In the genomic region with DNA sequence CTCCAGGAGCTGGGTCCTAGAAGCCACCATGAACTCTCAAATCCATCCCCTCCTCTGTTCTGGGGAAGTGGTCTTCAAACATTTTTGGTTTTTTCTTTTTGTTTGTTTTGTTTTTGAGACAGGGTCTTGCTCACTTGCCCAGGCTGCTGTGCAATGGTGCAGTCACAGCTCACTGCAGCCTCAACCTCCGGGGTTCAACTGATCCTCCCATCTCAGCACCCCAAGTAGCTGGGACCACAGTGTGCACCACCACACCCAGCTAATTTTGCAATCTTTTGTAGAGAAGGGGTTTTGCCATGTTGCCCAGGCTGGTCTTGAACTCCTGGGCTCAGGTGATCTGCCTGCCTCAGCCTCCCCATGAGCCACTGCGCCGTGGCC, we compare ENCODE assay signal across 11 cellular contexts.
"Had no signal": no experiment of that assay in that cellular context is flagged by ENCODE, and none has a peak within 500 bp of the region (broad histone marks: within the 10 kb centered on the region; RNA-seq: fewer than 3 reads in every experiment).

No MANE protein-coding gene starts in this region.

- H3K4me1 Mint-ChIP-seq: GM23338, H9 had no signal

- H3K9me3 ChIP-seq: HAP-1 had no signal

- H3K4me3 ChIP-seq: GM23248, GM23338, HAP-1 had no signal

- DNase-seq: GM23248, GOT3, H7, H9, HCEC 1CT, HFFc6 had no signal

- H3K27ac Mint-ChIP-seq: GM23338, H9, HFFc6 had no signal

- H2AFZ ChIP-seq: GM23248, GM23338 had no signal

- H3K27ac ChIP-seq: GM23248 had no signal

- H3K4me1 ChIP-seq: HAP-1 had no signal

- ATAC-seq: GM23338, HCT116 had no signal

- H3K4me2 ChIP-seq: GM23338 had no signal

- FAIRE-seq: H1, H54 had no signal

- H3K4me3 Mint-ChIP-seq: GM23338, H9, HFFc6 had no signal

- H3K9ac ChIP-seq: GM23248 had no signal
